In the genomic region with DNA sequence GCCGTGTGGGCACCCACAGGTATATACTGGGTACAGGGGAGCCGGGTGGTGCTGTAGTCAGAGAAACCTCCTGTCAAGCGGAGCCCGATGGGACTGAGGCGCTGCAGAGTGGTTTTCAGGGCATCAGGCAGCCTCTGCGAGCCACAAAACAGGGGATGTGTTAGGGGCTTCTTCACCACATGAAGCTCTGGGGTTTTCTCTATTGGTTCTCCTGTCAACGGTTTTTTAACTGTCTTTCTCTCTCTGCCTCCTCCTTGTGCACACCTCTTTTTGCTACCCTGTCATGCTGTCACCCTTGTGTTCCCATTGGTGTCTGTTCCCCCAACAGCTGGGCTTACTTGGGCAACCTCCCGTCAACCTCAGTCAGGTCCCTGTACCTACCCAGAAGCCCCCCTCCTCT, we compare ENCODE assay signal across 28 cellular contexts.
"Had no signal": no experiment of that assay in that cellular context is flagged by ENCODE, and none has a peak within 500 bp of the region (broad histone marks: within the 10 kb centered on the region; RNA-seq: fewer than 3 reads in every experiment).

No MANE protein-coding gene starts in this region.

- H3K4me3 Mint-ChIP-seq: activated B cell treated with CpG ODN at 0.5 μM for 24 hours; activated CD8-positive, alpha-beta T cell treated with anti-CD3 and anti-CD28 coated beads for 36 hours; activated naive CD4-positive, alpha-beta T cell treated with anti-CD3 and anti-CD28 coated beads for 36 hours; activated naive CD4-positive, alpha-beta T cell treated with anti-CD3 and anti-CD28 coated beads, Interleukin-2, amount 50 U/mL, for 24 hours; activated naive CD8-positive, alpha-beta T cell treated with anti-CD3 and anti-CD28 coated beads for 36 hours; activated naive CD8-positive, alpha-beta T cell treated with anti-CD3 and anti-CD28 coated beads, Interleukin-2, amount 50 U/mL, for 24 hours; activated T-cell treated with anti-CD3 and anti-CD28 coated beads, Interleukin-2, amount 50 U/mL, for 24 hours; activated T-cell treated with anti-CD3 and anti-CD28 coated beads, Interleukin-2, amount 50 U/mL, for 72 hours; effector memory CD8-positive, alpha-beta T cell had no signal

- H3K4me1 Mint-ChIP-seq: activated B cell treated with CpG ODN at 0.5 μM for 24 hours; activated naive CD4-positive, alpha-beta T cell treated with anti-CD3 and anti-CD28 coated beads, Interleukin-2, amount 50 U/mL, for 24 hours; activated naive CD8-positive, alpha-beta T cell treated with anti-CD3 and anti-CD28 coated beads for 36 hours; activated naive CD8-positive, alpha-beta T cell treated with anti-CD3 and anti-CD28 coated beads, Interleukin-2, amount 50 U/mL, for 24 hours had no signal

- H3K36me3 ChIP-seq: adrenal gland, esophagus squamous epithelium, gastroesophageal sphincter, heart right ventricle had no signal

- H3K36me3 Mint-ChIP-seq: activated naive CD4-positive, alpha-beta T cell treated with anti-CD3 and anti-CD28 coated beads, Interleukin-2, amount 50 U/mL, for 24 hours; activated naive CD8-positive, alpha-beta T cell treated with anti-CD3 and anti-CD28 coated beads for 36 hours had no signal

- H3K27me3 ChIP-seq: adrenal gland, body of pancreas, esophagus squamous epithelium, gastroesophageal sphincter, heart right ventricle had no signal

- H3K9me3 ChIP-seq: adrenal gland, body of pancreas, esophagus squamous epithelium, gastroesophageal sphincter had no signal

- H3K27ac Mint-ChIP-seq: activated B cell treated with CpG ODN at 0.5 μM for 24 hours; activated CD8-positive, alpha-beta T cell treated with anti-CD3 and anti-CD28 coated beads for 36 hours; activated naive CD4-positive, alpha-beta T cell treated with anti-CD3 and anti-CD28 coated beads for 36 hours; activated naive CD4-positive, alpha-beta T cell treated with anti-CD3 and anti-CD28 coated beads, Interleukin-2, amount 50 U/mL, for 24 hours; activated naive CD8-positive, alpha-beta T cell treated with anti-CD3 and anti-CD28 coated beads for 36 hours; activated naive CD8-positive, alpha-beta T cell treated with anti-CD3 and anti-CD28 coated beads, Interleukin-2, amount 50 U/mL, for 24 hours; activated T-cell treated with anti-CD3 and anti-CD28 coated beads, Interleukin-2, amount 50 U/mL, for 24 hours; activated T-cell treated with anti-CD3 and anti-CD28 coated beads, Interleukin-2, amount 50 U/mL, for 72 hours had no signal

- H3K27me3 Mint-ChIP-seq: activated B cell treated with CpG ODN at 0.5 μM for 24 hours; activated naive CD4-positive, alpha-beta T cell treated with anti-CD3 and anti-CD28 coated beads, Interleukin-2, amount 50 U/mL, for 24 hours; activated naive CD8-positive, alpha-beta T cell treated with anti-CD3 and anti-CD28 coated beads, Interleukin-2, amount 50 U/mL, for 24 hours; activated T-cell treated with anti-CD3 and anti-CD28 coated beads, Interleukin-2, amount 50 U/mL, for 24 hours; effector memory CD8-positive, alpha-beta T cell had no signal

- H3K4me1 ChIP-seq: esophagus squamous epithelium, gastroesophageal sphincter had no signal

- H3K9me3 Mint-ChIP-seq: activated B cell treated with CpG ODN at 0.5 μM for 24 hours; activated CD8-positive, alpha-beta T cell treated with anti-CD3 and anti-CD28 coated beads for 36 hours; activated naive CD4-positive, alpha-beta T cell treated with anti-CD3 and anti-CD28 coated beads for 36 hours; activated naive CD4-positive, alpha-beta T cell treated with anti-CD3 and anti-CD28 coated beads, Interleukin-2, amount 50 U/mL, for 24 hours; activated naive CD8-positive, alpha-beta T cell treated with anti-CD3 and anti-CD28 coated beads for 36 hours; activated naive CD8-positive, alpha-beta T cell treated with anti-CD3 and anti-CD28 coated beads, Interleukin-2, amount 50 U/mL, for 24 hours; activated T-cell treated with anti-CD3 and anti-CD28 coated beads, Interleukin-2, amount 50 U/mL, for 24 hours; effector memory CD8-positive, alpha-beta T cell had no signal

- DNase-seq: activated B cell treated with CpG ODN at 0.5 μM for 24 hours; activated CD4-positive, alpha-beta T cell treated with anti-CD3 and anti-CD28 coated beads for 48 hours; activated CD4-positive, alpha-beta T cell treated with anti-CD3 and anti-CD28 coated beads, Interleukin-2, amount 50 U/mL, for 1 hour; activated CD4-positive, alpha-beta T cell treated with anti-CD3 and anti-CD28 coated beads, Interleukin-2, amount 50 U/mL, for 48 hours; activated CD8-positive, alpha-beta T cell treated with anti-CD3 and anti-CD28 coated beads for 36 hours; activated naive CD4-positive, alpha-beta T cell treated with anti-CD3 and anti-CD28 coated beads for 36 hours; activated naive CD8-positive, alpha-beta T cell treated with anti-CD3 and anti-CD28 coated beads for 36 hours; activated naive CD8-positive, alpha-beta T cell treated with anti-CD3 and anti-CD28 coated beads, Interleukin-2, amount 50 U/mL, for 24 hours; activated T-cell treated with anti-CD3 and anti-CD28 coated beads, Interleukin-2, amount 50 U/mL, for 24 hours; activated T-cell treated with anti-CD3 and anti-CD28 coated beads, Interleukin-2, amount 50 U/mL, for 72 hours; adrenal gland; amygdala; aorta; body of pancreas; caudate nucleus; cortex of kidney; dermis blood vessel endothelial cell; effector CD4-positive, alpha-beta T cell; effector memory CD8-positive, alpha-beta T cell; esophagus squamous epithelium; foreskin melanocyte; heart right ventricle; T-helper 2 cell had no signal

- ATAC-seq: activated CD4-positive, CD25-positive, alpha-beta regulatory T cell treated with anti-CD3 and anti-CD28 coated beads, Interleukin-2, amount 50 U/mL, for 24 hours; activated CD8-positive, alpha-beta T cell treated with anti-CD3 and anti-CD28 coated beads for 36 hours; activated naive CD8-positive, alpha-beta T cell treated with anti-CD3 and anti-CD28 coated beads, Interleukin-2, amount 50 U/mL, for 24 hours; activated T-cell treated with anti-CD3 and anti-CD28 coated beads, Interleukin-2, amount 50 U/mL, for 72 hours; body of pancreas; effector memory CD8-positive, alpha-beta T cell; gastroesophageal sphincter; heart right ventricle had no signal

- H3K4me3 ChIP-seq: adrenal gland, body of pancreas, esophagus squamous epithelium, gastroesophageal sphincter, heart right ventricle had no signal

- H3K27ac ChIP-seq: adrenal gland, body of pancreas, epithelial cell of prostate, esophagus squamous epithelium, gastroesophageal sphincter, heart right ventricle, VCaP had no signal
